Comparison of ENCODE assay signal across 8 cellular contexts in genomic region chr2:128090909-128091690, GRCh38. TPM values are rescaled to one million over a fixed set of nuclear protein-coding genes. Genes with fewer than 3 reads are reported as not detected.
DNase-seq lines count a peak whose midpoint lies in the region; ATAC-seq, FAIRE-seq and TF ChIP-seq lines count a peak whose summit lies in the region.

TSS of gene UGGT1 (plus strand) at chr2:128091200. CDS start at chr2:128091358, 158 bp downstream.

- peak within 1 kb of the TSS; percentile 45 for H3K27ac ChIP-seq in kidney (ENCODE audit: low read depth in 2 of 2, low read length in 2 of 2)

- intact Hi-C loops in kidney (cut with DNase I) = no loop called here

- H3K27ac Mint-ChIP-seq in chondrocyte (ENCODE audit: unreplicated experiment) = peak within 1 kb of the TSS; percentile 94

- ATAC-seq in HG03432 (IDR thresholded peaks at IDR 0.05; ENCODE audit: unreplicated experiment) = peak; percentile 98

- H3K9me3 Mint-ChIP-seq in chondrocyte (ENCODE audit: low read depth) = no peaks in the 10 kb centered on the region

- peak; percentile 63 for FAIRE-seq in kidney (lab: Jason Lieb, UNC)

- H3K4me1 Mint-ChIP-seq in chondrocyte (ENCODE audit: low read depth) = peaks cover 27% of the 10 kb centered on the region

- H3K27me3 Mint-ChIP-seq in chondrocyte (ENCODE audit: low read depth) = no peaks in the 10 kb centered on the region

- H3K4me3 ChIP-seq in kidney (ENCODE audit: low read length in 2 of 2) = peak within 1 kb of the TSS; percentile 88 to 98

- DNase-seq in AG20443 (ENCODE audit: low spot score) = peak; percentile 98
- DNase-seq in NCI-H510A (lab: John Stamatoyannopoulos, UW) = peak; percentile 93
- DNase-seq in activated CD4-positive, alpha-beta T cell treated with anti-CD3 and anti-CD28 coated beads for 1 hour = peak; percentile 88
- peak; percentile 96 for DNase-seq in chondrocyte (ENCODE audit: low spot score)
- peak; percentile 98 for DNase-seq in kidney
- peak; percentile 95 for DNase-seq in stimulated activated CD4-positive, alpha-beta T cell treated with anti-CD3 and anti-CD28 coated beads, Interleukin-15, amount 100 ng/mL, for 24 hours

- TF ChIP-seq POLR2A in GM19099 (IDR thresholded peaks at IDR 0.05; ENCODE audit: extremely low read depth, insufficient read length, low read depth) = peak; percentile 94

- H3K9ac ChIP-seq in kidney (ENCODE audit: low read length in 2 of 2) = peak within 1 kb of the TSS; percentile 85 to 90

- peak within 1 kb of the TSS; percentile 92 for H3K4me3 Mint-ChIP-seq in chondrocyte (ENCODE audit: unreplicated experiment)

- no peaks in the 10 kb centered on the region for H3K9me3 ChIP-seq in kidney (ENCODE audit: control insufficient read depth in 1 of 2, low read length in 2 of 2)

- TF ChIP-seq CTCF in chondrocyte (IDR thresholded peaks at IDR 0.05) = no peak
- no peak for TF ChIP-seq CTCF in kidney (IDR thresholded peaks at IDR 0.05; ENCODE audit: borderline replicate concordance, extremely low read depth, insufficient read depth)

- no peaks in the 10 kb centered on the region for H3K36me3 ChIP-seq in kidney (ENCODE audit: control insufficient read depth in 1 of 2, insufficient read depth in 2 of 2, low read length in 2 of 2)

- no peaks in the 10 kb centered on the region for H3K36me3 Mint-ChIP-seq in chondrocyte (ENCODE audit: low read depth)

- peaks cover 2 to 4% of the 10 kb centered on the region in 2 donors for H3K4me1 ChIP-seq in kidney (ENCODE audit: control insufficient read depth in 1 of 2, insufficient read depth in 1 of 2, low read depth in 1 of 2, low read length in 2 of 2)

RNA-seq across cellular contexts. Expression of gene UGGT1, which starts in this region (rescaled TPM):
- total RNA-seq in chondrocyte (39.4 to 62.1 TPM (median 47.1 TPM) in 3 replicates), kidney (52.3 TPM)
- 7.0 TPM for polyA plus RNA-seq in kidney (ENCODE audit: insufficient read depth, low read depth, low replicate concordance)

Comparison
In these comparisons a context has a peak if more than half of its experiments do, and no peak if none do; other contexts are left out.
1. Peak in every context shown above with its lines: DNase-seq, ATAC-seq, H3K4me3 ChIP-seq and H3K27ac ChIP-seq.